Comparison of ENCODE assay signal across 1 cellular context in the genomic region with DNA sequence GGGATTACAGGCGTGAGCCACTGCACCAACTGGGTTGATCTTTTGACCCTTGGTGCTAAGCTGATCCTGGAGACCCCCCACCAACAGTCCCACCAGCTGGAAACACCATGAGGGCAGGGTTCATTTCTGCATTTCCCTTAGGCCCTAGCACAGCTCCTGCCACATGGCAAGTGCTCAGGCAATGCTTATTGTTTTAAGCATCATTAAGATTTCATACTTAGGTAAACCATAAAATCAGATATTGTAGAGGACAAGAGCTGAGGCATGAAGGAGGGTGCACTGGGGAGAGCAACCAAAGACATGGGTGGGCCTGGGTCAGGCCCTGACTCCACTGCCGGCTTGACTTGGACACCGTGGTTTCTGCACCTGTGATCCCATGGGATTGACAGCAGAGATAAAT.
TF ChIP-seq lines count a peak whose summit lies in the region.

No MANE protein-coding gene starts in this region.

TF ChIP-seq in IMR-90, 13 proteins besides CTCF, POLR2A, EP300 and RAD21:
- no peak for TF ChIP-seq CEBPB (IDR thresholded peaks at IDR 0.05; ENCODE audit: low read depth, low read length)
- TF ChIP-seq SMC3 (IDR thresholded peaks at IDR 0.05; ENCODE audit: low read depth, low read length) = no peak
